8 cellular contexts compared by ENCODE assay signal in the genomic region with DNA sequence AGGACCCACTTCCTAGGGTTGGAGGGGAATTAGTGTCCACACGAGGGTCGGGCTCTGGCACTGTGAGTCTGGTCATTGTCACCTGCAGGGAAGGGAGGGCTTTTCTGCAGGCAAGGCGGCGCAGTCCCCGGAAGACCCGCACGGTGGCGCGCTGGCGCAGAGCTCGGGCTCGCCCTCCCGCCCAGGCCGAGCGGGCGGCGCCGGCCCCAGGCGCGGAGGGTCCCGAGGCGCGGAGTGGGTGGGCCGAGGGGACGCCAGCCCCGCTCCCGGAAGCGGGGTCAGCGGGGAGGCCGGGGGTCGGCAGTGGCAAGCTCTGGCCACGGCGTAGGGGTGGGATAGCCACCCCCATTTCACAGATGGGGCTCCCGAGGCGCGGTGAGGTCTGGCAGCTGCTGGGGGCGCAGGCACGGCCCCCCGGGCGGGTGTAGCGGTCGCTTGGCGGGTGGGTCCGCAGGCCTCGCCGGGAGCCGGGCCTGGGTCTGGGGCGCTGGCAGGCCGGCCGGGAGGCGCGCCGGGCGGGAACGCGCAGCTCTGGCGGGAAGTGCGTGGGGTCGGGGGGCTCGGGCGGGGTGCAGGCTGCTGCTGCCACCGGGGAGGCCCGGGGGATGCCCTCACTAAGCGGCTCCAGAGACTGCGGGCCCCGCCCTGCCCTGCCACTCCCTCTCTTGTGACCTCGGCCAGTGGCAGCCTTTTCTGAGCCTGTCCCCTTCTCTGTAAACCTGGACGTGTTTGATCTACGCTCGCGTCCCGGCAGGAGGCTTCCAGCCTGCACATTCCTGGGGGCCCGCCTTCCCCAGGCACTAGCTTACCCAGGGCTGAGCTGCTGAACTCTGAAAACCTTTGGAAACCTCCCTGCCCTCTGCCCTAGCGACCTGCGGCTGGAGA. TPM values are rescaled to one million over a fixed set of nuclear protein-coding genes. Genes with fewer than 3 reads are reported as not detected.
A peak's percentile ranks its signal among the peaks of the same experiment; 100 is the strongest.
DNase-seq lines count a peak whose midpoint lies in the region; ATAC-seq, FAIRE-seq and TF ChIP-seq lines count a peak whose summit lies in the region.

No MANE protein-coding gene starts in this region.

- intact Hi-C loops in K562 (cut with micrococcal nuclease) = loop anchor here (1.0 kb wide), 1 partner anchor 155 kb away; no protein-coding TSS in a partner anchor

- H3K4me2 ChIP-seq in K562 (ENCODE audit: insufficient read depth, low read length) = no peak overlapping the region

- H3K9me3 ChIP-seq in K562 (replicated peaks; ENCODE audit: control insufficient read depth, insufficient read depth, low read depth, low read length) (no peaks in the 10 kb centered on the region), iPS-20b (ENCODE audit: insufficient read depth, low read depth, low read length) (no peaks in the 10 kb centered on the region)

- TF ChIP-seq CTCF in K562 (IDR thresholded peaks at IDR 0.05 in 2 of 3, conservative IDR thresholded peaks at IDR 0.05 in 1 of 3; ENCODE audit: insufficient read depth in 2 of 3, low read depth in 1 of 3, low read length in 3 of 3) = peak; percentile 69 to 82 (median 70)

- H3K4me1 ChIP-seq in K562 (replicated peaks in 1 of 2; ENCODE audit: control insufficient read depth in 2 of 2, insufficient read depth in 2 of 2, low read length in 2 of 2) (peaks cover 0 to 33% of the 10 kb centered on the region in 2 experiments; a peak in 2 of 5 replicates), iPS-20b (ENCODE audit: insufficient read depth, low read length) (no peaks in the 10 kb centered on the region)

- H3K9me1 ChIP-seq in K562 (ENCODE audit: control insufficient read depth, insufficient read depth, low read length) = no peaks in the 10 kb centered on the region

- TF ChIP-seq EP300 in Ishikawa (IDR thresholded peaks at IDR 0.05; ENCODE audit: borderline replicate concordance) = no peak
- TF ChIP-seq EP300 in K562 (IDR thresholded peaks at IDR 0.05; ENCODE audit: low read length) = no peak

- no peak overlapping the region for H3K4me3 ChIP-seq in K562
- peak overlapping the region; percentile 65 for H3K4me3 ChIP-seq in iPS-20b (ENCODE audit: low read length)

- H2AFZ ChIP-seq in K562 (ENCODE audit: low read depth, low read length) = no peak overlapping the region

- H3K9ac ChIP-seq in K562 (ENCODE audit: insufficient read depth in 1 of 2, low read depth in 2 of 2, low read length in 2 of 2) (no peak overlapping the region), iPS-20b (ENCODE audit: low read depth, low read length) (peak overlapping the region; percentile 42; the same call in 1 of the 2 replicates)

- no TSS peak for BruUV-seq in K562 (replicated peaks; lab: Mats Ljungman, UMichigan)

- TF ChIP-seq POLR2A in K562 (conservative IDR thresholded peaks at IDR 0.05) = no peak

- H4K20me1 ChIP-seq in K562 (replicated peaks; ENCODE audit: control insufficient read depth, insufficient read depth, low read length) = no peaks in the 10 kb centered on the region; the same call in 1 of the 2 replicates

- H3K36me3 ChIP-seq in K562 (ENCODE audit: control insufficient read depth, insufficient read depth, low read length) (no peaks in the 10 kb centered on the region), iPS-20b (ENCODE audit: insufficient read depth, low read depth, low read length) (no peaks in the 10 kb centered on the region)

- CTCF ChIA-PET in K562 (lab: Yijun Ruan, JAX; ENCODE audit: low intra/inter-chr PET ratio) = interaction anchor here (0.6 to 2.2 kb wide), 3 partner anchors 152 to 734 kb away, joined by 4 to 9 read pairs (median 4); no protein-coding TSS in a partner anchor

- TF ChIP-seq RAD21 in Ishikawa (IDR thresholded peaks at IDR 0.05; ENCODE audit: low read depth) = peak; percentile 82
- peak; percentile 38 to 67 for TF ChIP-seq RAD21 in K562 (CRISPR knock-in tag; conservative IDR thresholded peaks at IDR 0.05 in 1 of 2, IDR thresholded peaks at IDR 0.05 in 1 of 2)

- POLR2A ChIA-PET in K562 (lab: Yijun Ruan, JAX) = interaction anchor here (0.6 to 1.1 kb wide), 2 partner anchors 13 to 202 kb away, joined by 3 read pairs; no protein-coding TSS in a partner anchor

- ATAC-seq in GM18909 (IDR thresholded peaks at IDR 0.05; ENCODE audit: poor library complexity, unreplicated experiment) (peak; percentile 78), K562 (peak; percentile 89)

- in situ Hi-C loops in ACHN (cut with HindIII; ENCODE audit: low pct_ligation_motif_present, low pct_unique_long_range_greater_than_20kb, low sequenced_read_pairs) = no loop called here
- in situ Hi-C loops in K562 (cut with MboI) = loop anchor here (10.0 kb wide), 1 partner anchor 155 kb away; no protein-coding TSS in a partner anchor

- H3K27me3 ChIP-seq in K562 (ENCODE audit: control insufficient read depth in 2 of 2, insufficient read depth in 2 of 2, low read length in 2 of 2) (peaks cover 0 to 73% of the 10 kb centered on the region in 2 experiments; a peak in 3 of 5 replicates), iPS-20b (ENCODE audit: insufficient read depth, low read length) (no peaks in the 10 kb centered on the region)

- H3K27ac ChIP-seq in K562 (ENCODE audit: extremely low read depth, low read depth, low read length) (no peak overlapping the region), iPS-20b (ENCODE audit: low read length) (no peak overlapping the region)

- WGBS in K562 (ENCODE audit: insufficient coverage, low coverage, missing lambda C conversion rate) = 30% methylated on average over 23 of the region's 75 CpGs

- H3K79me2 ChIP-seq in K562 (ENCODE audit: control insufficient read depth, insufficient read depth, low read length) = no peaks in the 10 kb centered on the region

- DNase-seq in ACHN (peak; percentile 46), T-helper 9 cell (peak; percentile 64), K562 (ENCODE audit: extremely low read depth in 1 of 4, low spot score in 3 of 4) (peak; percentile 57 to 82 (median 76)), NCI-H774 (lab: John Stamatoyannopoulos, UW) (no peak)
- peak; percentile 74 for DNase-seq in stimulated activated CD4-positive, alpha-beta T cell treated with anti-CD3 and anti-CD28 coated beads, Interleukin-12 subunit alpha, Interleukin-12 subunit beta, amount 100 ng/mL, for 4 hours

- FAIRE-seq in K562 (lab: Jason Lieb, UNC) = no peak

TF ChIP-seq in Ishikawa, 13 proteins besides CTCF, POLR2A, EP300 and RAD21:
- TF ChIP-seq NFIC (IDR thresholded peaks at IDR 0.05) = no peak
- TF ChIP-seq ZBTB7A (IDR thresholded peaks at IDR 0.05; ENCODE audit: low read depth) = peak; percentile 74
- TF ChIP-seq FOXM1 (IDR thresholded peaks at IDR 0.05; ENCODE audit: borderline replicate concordance, low read depth) = no peak
- no peak for TF ChIP-seq CEBPB (IDR thresholded peaks at IDR 0.05)
- TF ChIP-seq CREB1 (IDR thresholded peaks at IDR 0.05; ENCODE audit: low read depth) = no peak
- peak; percentile 74 for TF ChIP-seq TEAD4 (IDR thresholded peaks at IDR 0.05)

TF ChIP-seq in K562, 482 proteins besides CTCF, POLR2A, EP300 and RAD21 (continues in another document):
- TF ChIP-seq, protein P1, sequence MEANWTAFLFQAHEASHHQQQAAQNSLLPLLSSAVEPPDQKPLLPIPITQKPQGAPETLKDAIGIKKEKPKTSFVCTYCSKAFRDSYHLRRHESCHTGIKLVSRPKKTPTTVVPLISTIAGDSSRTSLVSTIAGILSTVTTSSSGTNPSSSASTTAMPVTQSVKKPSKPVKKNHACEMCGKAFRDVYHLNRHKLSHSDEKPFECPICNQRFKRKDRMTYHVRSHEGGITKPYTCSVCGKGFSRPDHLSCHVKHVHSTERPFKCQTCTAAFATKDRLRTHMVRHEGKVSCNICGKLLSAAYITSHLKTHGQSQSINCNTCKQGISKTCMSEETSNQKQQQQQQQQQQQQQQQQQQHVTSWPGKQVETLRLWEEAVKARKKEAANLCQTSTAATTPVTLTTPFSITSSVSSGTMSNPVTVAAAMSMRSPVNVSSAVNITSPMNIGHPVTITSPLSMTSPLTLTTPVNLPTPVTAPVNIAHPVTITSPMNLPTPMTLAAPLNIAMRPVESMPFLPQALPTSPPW (CRISPR knock-in tag; IDR thresholded peaks at IDR 0.05) = peak; percentile 13; the same call in 1 of the 2 replicates
- TF ChIP-seq GATAD2B (IDR thresholded peaks at IDR 0.05; ENCODE audit: borderline replicate concordance) = 0 out of 2 replicates have a peak, but pooled peaks have one; percentile 39
- TF ChIP-seq CTCFL (IDR thresholded peaks at IDR 0.05; ENCODE audit: borderline replicate concordance, insufficient read depth, low read depth, low read length, poor library complexity, severe bottlenecking) = peak; percentile 37
- TF ChIP-seq NR4A1 (CRISPR knock-in tag; IDR thresholded peaks at IDR 0.05) = no peak
- TF ChIP-seq NR4A1 (tag; IDR thresholded peaks at IDR 0.05) = no peak

RNA-seq across cellular contexts. Expression of gene CYP46A1, which starts 46.1 kb away (rescaled TPM):
- total RNA-seq in K562 (2011; cell fraction: chromatin; rRNA removed; ENCODE audit: low replicate concordance) = not detected in 2 replicates
- not detected in 2 replicates for total RNA-seq in K562 (2011; cell fraction: nucleolus; rRNA removed)
- not detected in 2 replicates for total RNA-seq in K562 (2011; cell fraction: nucleoplasm; rRNA removed)
- not detected in 2 replicates for total RNA-seq in K562 (2014; rRNA removed)
- not detected in 2 replicates for total RNA-seq in K562 (2014; rRNA removed; fragmentation: Illumina TruSeq; extraction: Trizol)
- total RNA-seq in K562 (2015; rRNA removed; fragmentation: Illumina TruSeq; extraction: Trizol) = not detected in 2 replicates
- total RNA-seq in K562 (2021) = not detected in 2 replicates
- polyA plus RNA-seq in K562 (2011; rRNA removed) = not detected in 2 replicates
- polyA plus RNA-seq in K562 (2011; cell fraction: cytosol; rRNA removed) = not detected in 2 replicates
- 0.04 and 0.06 TPM in 2 replicates for polyA plus RNA-seq in K562 (2011; cell fraction: nucleus; rRNA removed)
- polyA plus RNA-seq in K562 (2012) = not detected in 2 replicates
- polyA plus RNA-seq in K562 (2014; fragmentation: Illumina TruSeq; extraction: Trizol) = not detected in 2 replicates
- polyA plus RNA-seq in K562 (2014; fragmentation: Nextera tagmentation; extraction: Ambion mirVana) = not detected
- polyA plus RNA-seq in K562 (2014; rRNA removed) = 0.05 TPM in 1 of 2 replicates, not detected in the other
- not detected in 2 replicates for polyA minus RNA-seq in K562 (2011; rRNA and poly(A)+ RNA removed)
- not detected in 2 replicates for polyA minus RNA-seq in K562 (2011; cell fraction: cytosol; rRNA and poly(A)+ RNA removed)
- polyA minus RNA-seq in K562 (2011; cell fraction: nucleus; rRNA and poly(A)+ RNA removed) = not detected in 2 replicates
